Comparison of ENCODE assay signal across 15 cellular contexts in genomic region chr10:35637456-35637855, GRCh38. TPM values are rescaled to one million over a fixed set of nuclear protein-coding genes. Genes with fewer than 3 reads are reported as not detected.
DNase-seq lines count a peak whose midpoint lies in the region; ATAC-seq, FAIRE-seq and TF ChIP-seq lines count a peak whose summit lies in the region.
"Had no signal": no experiment of that assay in that cellular context is flagged by ENCODE, and none has a peak within 500 bp of the region (broad histone marks: within the 10 kb centered on the region; RNA-seq: fewer than 3 reads in every experiment).

No MANE protein-coding gene starts in this region.

- H3K27me3 Mint-ChIP-seq in endothelial cell (ENCODE audit: unreplicated experiment), result peaks cover 19% of the 10 kb centered on the region
- peaks cover 13% of the 10 kb centered on the region for H3K27me3 Mint-ChIP-seq in neural progenitor cell (ENCODE audit: insufficient read depth, low read depth)

- 62% methylated on average over 8 of the region's 8 CpGs for WGBS in A549 (ENCODE audit: missing lambda C conversion rate)
- WGBS in upper lobe of left lung, 2 donors, result 32 to 38% methylated on average over 8 of the region's 8 CpGs

- DNase-seq in A549 (ENCODE audit: low read depth in 1 of 2, low spot score in 1 of 2) (no peak), endothelial cell (ENCODE audit: low spot score) (no peak), neural progenitor cell (ENCODE audit: low spot score) (peak; percentile 95), NCI-H345 (lab: John Stamatoyannopoulos, UW) (no peak), upper lobe of left lung (no peak), kidney (no peak)
- DNase-seq: DMS79 treated with DMSO at 0.1 percent for 48 hours, KG1, left colon, NCI-H1417 treated with DMSO at 0.1 percent for 48 hours, NCI-H526 had no signal

- H3K36me3 ChIP-seq in HUES48 (ENCODE audit: control insufficient read depth, insufficient read depth, low read length) (no peaks in the 10 kb centered on the region), neural progenitor cell (no peaks in the 10 kb centered on the region), upper lobe of left lung (no peaks in the 10 kb centered on the region), kidney (ENCODE audit: control insufficient read depth in 1 of 2, insufficient read depth in 2 of 2, low read length in 2 of 2) (no peaks in the 10 kb centered on the region)
- H3K36me3 ChIP-seq: gastroesophageal sphincter, tibial nerve had no signal

- peaks cover 38% of the 10 kb centered on the region for H4K20me1 ChIP-seq in neural progenitor cell (ENCODE audit: low read depth)

- H3K4me3 ChIP-seq in A549 (no peak overlapping the region), HUES48 (ENCODE audit: low read depth, low read length) (peak overlapping the region; percentile 77), neural progenitor cell (peak overlapping the region; percentile 45), upper lobe of left lung (no peak overlapping the region), kidney (ENCODE audit: low read length in 2 of 2) (peak overlapping the region in 1 of 2 donors; percentile 21)
- H3K4me3 ChIP-seq: gastroesophageal sphincter had no signal

- H3K4me1 ChIP-seq in A549 (peaks cover 25% of the 10 kb centered on the region), HUES48 (ENCODE audit: control insufficient read depth, insufficient read depth, low read length) (peaks cover 30% of the 10 kb centered on the region), neural progenitor cell (peaks cover 48% of the 10 kb centered on the region), upper lobe of left lung (peaks cover 16 to 52% (median 22%) of the 10 kb centered on the region in 4 donors), kidney (ENCODE audit: control insufficient read depth in 1 of 2, insufficient read depth in 1 of 2, low read depth in 1 of 2, low read length in 2 of 2) (peaks cover 7 to 9% of the 10 kb centered on the region in 2 donors)

- ATAC-seq in A549 (no peak), upper lobe of left lung (ENCODE audit: low FRiP score in 2 of 2) (no peak), HG03095 (IDR thresholded peaks at IDR 0.05; ENCODE audit: unreplicated experiment) (no peak)
- ATAC-seq: gastroesophageal sphincter, left colon had no signal

- POLR2A ChIA-PET in A549 (lab: Yijun Ruan, JAX), result no interaction called here

- no peak for TF ChIP-seq RAD21 in A549 (conservative IDR thresholded peaks at IDR 0.05 in 1 of 2, IDR thresholded peaks at IDR 0.05 in 1 of 2)

- H3K4me3 Mint-ChIP-seq in endothelial cell (ENCODE audit: unreplicated experiment) (peak overlapping the region; percentile 90), neural progenitor cell (peak overlapping the region; percentile 71)

- H3K27me3 ChIP-seq in HUES48 (ENCODE audit: control insufficient read depth, insufficient read depth, low read length) (peaks cover 16% of the 10 kb centered on the region), neural progenitor cell (peaks cover 5% of the 10 kb centered on the region), upper lobe of left lung (peaks cover 0 to 11% (median under 1%) of the 10 kb centered on the region in 4 donors)
- H3K27me3 ChIP-seq: gastroesophageal sphincter, tibial nerve had no signal

- H3F3A ChIP-seq in neural progenitor cell (ENCODE audit: low read depth), result peaks cover 50% of the 10 kb centered on the region

- TF ChIP-seq EP300 in A549 (IDR thresholded peaks at IDR 0.05), result no peak
- no peak for TF ChIP-seq EP300 in upper lobe of left lung (IDR thresholded peaks at IDR 0.05)

- CTCF ChIA-PET in A549 (lab: Yijun Ruan, JAX), result interaction anchor here (1.0 to 10.4 kb wide), 10 partner anchors 10 to 1243 kb away, joined by 3 to 105 read pairs (median 4); no protein-coding TSS in a partner anchor

- H3K9me3 Mint-ChIP-seq in endothelial cell (ENCODE audit: unreplicated experiment), result no peaks in the 10 kb centered on the region
- no peaks in the 10 kb centered on the region for H3K9me3 Mint-ChIP-seq in neural progenitor cell

- H2AFZ ChIP-seq in neural progenitor cell (replicated peaks), result no peak overlapping the region

- H3K4me2 ChIP-seq in A549, result peak overlapping the region; percentile 48
- peak overlapping the region; percentile 81 for H3K4me2 ChIP-seq in neural progenitor cell

- H3K27ac Mint-ChIP-seq in endothelial cell (ENCODE audit: unreplicated experiment), result no peak overlapping the region
- H3K27ac Mint-ChIP-seq in neural progenitor cell, result no peak overlapping the region

- H3K27ac ChIP-seq in A549 (no peak overlapping the region), HUES48 (ENCODE audit: low read depth, low read length) (peak overlapping the region; percentile 53), neural progenitor cell (peak overlapping the region; percentile 69), upper lobe of left lung (no peak overlapping the region), kidney (ENCODE audit: low read depth in 2 of 2, low read length in 2 of 2) (no peak overlapping the region)
- H3K27ac ChIP-seq: gastroesophageal sphincter had no signal

- no peak overlapping the region for H3K9ac ChIP-seq in HUES48 (ENCODE audit: low read depth, low read length)
- H3K9ac ChIP-seq in neural progenitor cell, result no peak overlapping the region
- H3K9ac ChIP-seq in kidney (ENCODE audit: low read length in 2 of 2), result no peak overlapping the region

- intact Hi-C loops in kidney (cut with DNase I), result no loop called here

- TF ChIP-seq POLR2A in A549 (IDR thresholded peaks at IDR 0.05; ENCODE audit: low read length), result no peak
- no peak for TF ChIP-seq POLR2A in upper lobe of left lung (IDR thresholded peaks at IDR 0.05)

- H3K36me3 Mint-ChIP-seq in endothelial cell (ENCODE audit: low read depth, unreplicated experiment) (peaks cover 4% of the 10 kb centered on the region), neural progenitor cell (no peaks in the 10 kb centered on the region)

- no peak for TF ChIP-seq CTCF in A549 (IDR thresholded peaks at IDR 0.05)
- no peak for TF ChIP-seq CTCF in endothelial cell (IDR thresholded peaks at IDR 0.05; ENCODE audit: unreplicated experiment)
- no peak for TF ChIP-seq CTCF in neural progenitor cell (IDR thresholded peaks at IDR 0.05)
- TF ChIP-seq CTCF in upper lobe of left lung (IDR thresholded peaks at IDR 0.05), result no peak
- TF ChIP-seq CTCF in kidney (IDR thresholded peaks at IDR 0.05; ENCODE audit: borderline replicate concordance, extremely low read depth, insufficient read depth), result no peak

- H3K79me2 ChIP-seq in neural progenitor cell (ENCODE audit: low read depth), result peaks cover 31% of the 10 kb centered on the region

- H3K4me1 Mint-ChIP-seq in endothelial cell (ENCODE audit: unreplicated experiment), result peaks cover 17% of the 10 kb centered on the region
- H3K4me1 Mint-ChIP-seq in neural progenitor cell, result peaks cover 44% of the 10 kb centered on the region

- no peak for FAIRE-seq in A549 (lab: Jason Lieb, UNC)
- no peak for FAIRE-seq in kidney (lab: Jason Lieb, UNC)

- H3K9me3 ChIP-seq in A549, result no peaks in the 10 kb centered on the region
- no peaks in the 10 kb centered on the region for H3K9me3 ChIP-seq in HUES48 (ENCODE audit: control insufficient read depth, insufficient read depth, low read length)
- no peaks in the 10 kb centered on the region for H3K9me3 ChIP-seq in neural progenitor cell (ENCODE audit: low read depth)
- no peaks in the 10 kb centered on the region for H3K9me3 ChIP-seq in upper lobe of left lung
- H3K9me3 ChIP-seq in kidney (ENCODE audit: control insufficient read depth in 1 of 2, low read length in 2 of 2), result no peaks in the 10 kb centered on the region
- H3K9me3 ChIP-seq: gastroesophageal sphincter, tibial nerve had no signal

TF ChIP-seq in A549, 52 proteins besides CTCF, POLR2A, EP300 and RAD21 (continues in another document):
- TF ChIP-seq TFCP2L1 (CRISPR knock-in tag; IDR thresholded peaks at IDR 0.05) (no peak), NPAS2 (CRISPR knock-in tag; IDR thresholded peaks at IDR 0.05; ENCODE audit: borderline replicate concordance) (no peak), HEYL (CRISPR knock-in tag; IDR thresholded peaks at IDR 0.05) (no peak), SREBF2 (IDR thresholded peaks at IDR 0.05) (no peak), RNF2 (IDR thresholded peaks at IDR 0.05; ENCODE audit: borderline replicate concordance, low read depth) (no peak), ZFP36 (IDR thresholded peaks at IDR 0.05; ENCODE audit: borderline replicate concordance, partially characterized antibody) (no peak), PHF8 (IDR thresholded peaks at IDR 0.05; ENCODE audit: borderline replicate concordance, low read depth) (no peak), HOXA7 (CRISPR knock-in tag; IDR thresholded peaks at IDR 0.05) (no peak), MAFK (IDR thresholded peaks at IDR 0.05; ENCODE audit: partially characterized antibody) (no peak), RCOR1 (IDR thresholded peaks at IDR 0.05; ENCODE audit: low read depth, low read length) (no peak), ATOH8 (CRISPR knock-in tag; IDR thresholded peaks at IDR 0.05; ENCODE audit: low read depth) (no peak)

RNA-seq across cellular contexts. Expression of gene FZD8, which starts 4.6 kb away (rescaled TPM):
- polyA plus RNA-seq in A549 (2011; rRNA removed) (4.4 and 4.9 TPM in 2 replicates), A549 (2017; fragmentation: RNase III; extraction: RNeasy Plus Mini Kit Qiagen cat#74134 plus additional on column Dnase treatment) (9.3 to 13.4 TPM (median 13.1 TPM) in 3 replicates), kidney (ENCODE audit: insufficient read depth, low read depth, low replicate concordance) (10.8 TPM)
- 10.2 and 18.1 TPM in 2 replicates for polyA plus RNA-seq in A549 (2012; cell fraction: cytosol; rRNA removed)
- polyA plus RNA-seq in A549 (2012; cell fraction: nucleus; rRNA removed), result 22.2 and 33.0 TPM in 2 replicates
- 10.2 and 10.5 TPM in 2 replicates for polyA minus RNA-seq in A549 (2011; rRNA and poly(A)+ RNA removed)
- total RNA-seq in endothelial cell (ENCODE audit: unreplicated experiment) (45.9 TPM), neural progenitor cell (ENCODE audit: low replicate concordance) (5.0 and 20.7 TPM in 2 replicates), upper lobe of left lung (10 to 100 TPM in 5 of 6 donors, 1 to 10 TPM in 1; 2.1 to 26.3 (median 21.0) TPM), kidney (18.8 TPM)

RNA-seq across cellular contexts. Expression of gene GJD4, which starts 32.3 kb away (rescaled TPM):
- polyA plus RNA-seq in A549 (2011; rRNA removed) (not detected in 2 replicates), A549 (2017; fragmentation: RNase III; extraction: RNeasy Plus Mini Kit Qiagen cat#74134 plus additional on column Dnase treatment) (0.05 TPM in 1 of 3 replicates, not detected in the others), kidney (ENCODE audit: insufficient read depth, low read depth, low replicate concordance) (not detected)
- polyA plus RNA-seq in A549 (2012; cell fraction: cytosol; rRNA removed), result 0.03 TPM in 1 of 2 replicates, not detected in the other
- polyA plus RNA-seq in A549 (2012; cell fraction: nucleus; rRNA removed), result 0.07 TPM in 2 replicates
- polyA minus RNA-seq in A549 (2011; rRNA and poly(A)+ RNA removed), result not detected in 2 replicates
- total RNA-seq in endothelial cell (ENCODE audit: unreplicated experiment) (not detected), neural progenitor cell (ENCODE audit: low replicate concordance) (not detected in 2 replicates), upper lobe of left lung (not detected), kidney (not detected)
- total RNA-seq: gastroesophageal sphincter, left colon had no signal

Comparison
In these comparisons a context has a peak if more than half of its experiments do, and no peak if none do; other contexts are left out.
1. H3K27ac ChIP-seq: peak in HUES48 (single experiment) and neural progenitor cell (single experiment); none in A549 (0 of 2), upper lobe of left lung (0 of 4) and kidney (0 of 2).
2. H3K4me3 ChIP-seq: peak in HUES48 (single experiment) and neural progenitor cell (single experiment); none in A549 (single experiment) and upper lobe of left lung (0 of 4).